Comparison of ENCODE assay signal across 1 cellular context in genomic region chr12:68779280-68779679, GRCh38.
TF ChIP-seq lines count a peak whose summit lies in the region.

No MANE protein-coding gene starts in this region.

TF ChIP-seq in WTC11, 78 proteins besides CTCF, POLR2A, EP300 and RAD21 (continued from another document):
- TF ChIP-seq FOXP4 (CRISPR knock-in tag; IDR thresholded peaks at IDR 0.05): no peak
- TF ChIP-seq ZNF263 (CRISPR knock-in tag; IDR thresholded peaks at IDR 0.05; ENCODE audit: low read depth): no peak
- no peak for TF ChIP-seq ATF1 (CRISPR knock-in tag; IDR thresholded peaks at IDR 0.05)
- TF ChIP-seq STAT6 (CRISPR knock-in tag; conservative IDR thresholded peaks at IDR 0.05; ENCODE audit: low read depth): no peak
- no peak for TF ChIP-seq ZNF532 (CRISPR knock-in tag; IDR thresholded peaks at IDR 0.05; ENCODE audit: borderline replicate concordance)
- no peak for TF ChIP-seq ZNF138 (CRISPR knock-in tag; conservative IDR thresholded peaks at IDR 0.05)
